Comparison of ENCODE assay signal across 8 cellular contexts in the genomic region with DNA sequence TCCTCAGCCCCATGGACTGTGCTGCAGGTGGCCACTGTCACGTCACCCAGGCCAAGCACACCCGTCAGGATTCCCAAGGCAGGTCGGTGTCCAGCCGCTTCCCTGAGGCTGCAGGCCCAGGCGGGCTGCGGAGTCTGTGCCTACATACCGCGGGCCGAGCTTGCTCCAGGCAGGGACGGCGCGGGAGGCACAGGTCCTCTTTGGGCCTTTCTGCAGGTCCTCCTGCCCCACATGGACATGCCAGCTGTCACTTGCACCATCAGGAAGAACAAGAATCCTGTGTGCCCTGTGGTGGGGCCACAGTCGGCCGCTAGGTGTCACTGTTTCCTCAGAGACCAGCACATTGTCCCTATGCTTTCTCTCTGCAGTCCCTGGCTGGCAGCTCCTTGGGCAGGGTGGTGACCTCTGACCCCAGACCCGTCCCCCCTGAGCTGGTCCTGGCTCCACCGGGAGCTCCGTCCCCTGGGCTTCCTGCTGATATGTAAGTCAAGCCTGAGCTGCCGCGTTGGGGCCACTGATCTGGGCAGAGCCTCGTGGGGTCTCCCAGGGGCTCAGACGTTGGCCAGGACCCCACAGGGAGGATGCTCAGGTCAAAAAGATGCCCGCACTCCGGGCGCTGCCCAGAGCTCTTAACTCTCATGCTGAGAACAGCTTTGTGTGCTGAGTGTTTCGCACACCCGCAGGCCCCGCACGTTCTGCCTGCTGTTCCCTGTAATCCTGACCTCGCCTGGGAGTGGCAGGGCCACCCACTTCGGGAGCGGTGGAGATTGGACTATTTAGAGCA. TPM values are rescaled to one million over a fixed set of nuclear protein-coding genes. Genes with fewer than 3 reads are reported as not detected.
A peak's percentile ranks its signal among the peaks of the same experiment; 100 is the strongest.
DNase-seq lines count a peak whose midpoint lies in the region; ATAC-seq and TF ChIP-seq lines count a peak whose summit lies in the region.

No MANE protein-coding gene starts in this region.

- H3K4me1 ChIP-seq in SJCRH30 (peaks cover 16% of the 10 kb centered on the region), suprapubic skin (peaks cover 7% of the 10 kb centered on the region)

- WGBS in suprapubic skin: 45% methylated on average over 14 of the region's 31 CpGs

- H3K27ac ChIP-seq in SJCRH30 (peak overlapping the region; percentile 23; the same call in 1 of the 2 replicates), suprapubic skin (no peak overlapping the region)

- H3K4me3 ChIP-seq in GM12865 (ENCODE audit: low read depth, low read length) (no peak overlapping the region), MG63 (no peak overlapping the region), SJCRH30 (no peak overlapping the region), suprapubic skin (no peak overlapping the region)

- TF ChIP-seq POLR2A in suprapubic skin (IDR thresholded peaks at IDR 0.05): no peak

- DNase-seq in GM12865 (ENCODE audit: low read depth) (peak; percentile 82), MG63 (peak; percentile 61), SJCRH30 (peak; percentile 88 to 97), foreskin melanocyte (peak; percentile 33), occipital lobe (lab: John Stamatoyannopoulos, UW) (peak; percentile 67), suprapubic skin (ENCODE audit: low spot score in 2 of 2) (peak; percentile 88 to 90)
- DNase-seq in activated effector memory CD4-positive, alpha-beta T cell treated with Interleukin-2 at 50 U/mL for 16 hours: peak; percentile 69

- ATAC-seq in GM18873 (IDR thresholded peaks at IDR 0.05; ENCODE audit: low FRiP score, unreplicated experiment): no peak

- no peaks in the 10 kb centered on the region for H3K27me3 ChIP-seq in MG63
- no peaks in the 10 kb centered on the region for H3K27me3 ChIP-seq in SJCRH30
- no peaks in the 10 kb centered on the region for H3K27me3 ChIP-seq in suprapubic skin

- TF ChIP-seq CTCF in GM12865 (IDR thresholded peaks at IDR 0.05; ENCODE audit: insufficient read depth, low read depth, low read length, missing control alignments) (peak; percentile 92), suprapubic skin (IDR thresholded peaks at IDR 0.05) (peak; percentile 85 to 94)

- H3K9me3 ChIP-seq in MG63 (no peaks in the 10 kb centered on the region), SJCRH30 (replicated peaks) (no peaks in the 10 kb centered on the region; the same call in 1 of the 2 replicates), suprapubic skin (no peaks in the 10 kb centered on the region)

- no peak for TF ChIP-seq EP300 in suprapubic skin (IDR thresholded peaks at IDR 0.05)

- H3K36me3 ChIP-seq in MG63 (no peaks in the 10 kb centered on the region), SJCRH30 (no peaks in the 10 kb centered on the region), suprapubic skin (no peaks in the 10 kb centered on the region)

RNA-seq across cellular contexts. Expression of a gene that starts 17.4 kb away (rescaled TPM):
- not detected in 2 replicates for total RNA-seq in MG63 (2014; rRNA removed; shearing (Covaris generic); ENCODE audit: low replicate concordance)
- 1.3 and 1.7 TPM in 2 replicates for total RNA-seq in SJCRH30 (2014; rRNA removed; shearing (Covaris generic))
- total RNA-seq in occipital lobe (not detected), suprapubic skin (under 1 TPM in 1 of 4 donors, not detected in 3; 0.80 TPM)

RNA-seq across cellular contexts. Expression of a gene that starts 31.3 kb away (rescaled TPM):
- not detected in 2 replicates for total RNA-seq in MG63 (2014; rRNA removed; shearing (Covaris generic); ENCODE audit: low replicate concordance)
- total RNA-seq in SJCRH30 (2014; rRNA removed; shearing (Covaris generic)): 3.7 and 4.0 TPM in 2 replicates
- 219 TPM for total RNA-seq in occipital lobe
- 10 to 100 TPM in 1 of 4 donors, 1 to 10 TPM in 3; 2.9 to 15.9 (median 3.2) TPM for total RNA-seq in suprapubic skin

RNA-seq across cellular contexts. Expression of a gene that starts 44.7 kb away (rescaled TPM):
- total RNA-seq in MG63 (2014; rRNA removed; shearing (Covaris generic); ENCODE audit: low replicate concordance): not detected in 2 replicates
- total RNA-seq in SJCRH30 (2014; rRNA removed; shearing (Covaris generic)): 0.66 and 1.0 TPM in 2 replicates
- total RNA-seq in occipital lobe (not detected), suprapubic skin (10 to 100 TPM; 28.7 to 97.5 (median 69.2) TPM)

RNA-seq across cellular contexts. Expression of a gene that starts 54.9 kb away (rescaled TPM):
- not detected in 2 replicates for total RNA-seq in MG63 (2014; rRNA removed; shearing (Covaris generic); ENCODE audit: low replicate concordance)
- total RNA-seq in SJCRH30 (2014; rRNA removed; shearing (Covaris generic)): 0.15 and 0.26 TPM in 2 replicates
- total RNA-seq in occipital lobe (under 0.01 TPM), suprapubic skin (not detected)

Comparison
In these comparisons a context has a peak if more than half of its experiments do, and no peak if none do; other contexts are left out.
1. DNase-seq: peak in every context shown above with its lines; median percentile 92 in SJCRH30; 89 in suprapubic skin; 82 in GM12865; 69 in activated effector memory CD4-positive, alpha-beta T cell treated with Interleukin-2 at 50 U/mL for 16 hours; 67 in occipital lobe; 61 in MG63; 33 in foreskin melanocyte.
2. RNA of a gene that starts 31.3 kb away (total RNA-seq): 219 TPM in occipital lobe (single experiment); 3.7 to 4.0 TPM in SJCRH30, 2.9 to 15.9 TPM in suprapubic skin and not detected in MG63; every median in the first group is over 10 times any median in the second.
3. RNA of a gene that starts 44.7 kb away (total RNA-seq): 28.7 to 97.5 TPM in suprapubic skin; 0.66 to 1.0 TPM in SJCRH30, not detected in MG63 and not detected in occipital lobe (single experiment); every median in the first group is over 10 times any median in the second.